Comparison of ENCODE assay signal across 28 cellular contexts in genomic region chr7:3025616-3026015, GRCh38.
"Had no signal": no experiment of that assay in that cellular context is flagged by ENCODE, and none has a peak within 500 bp of the region (broad histone marks: within the 10 kb centered on the region; RNA-seq: fewer than 3 reads in every experiment).

No MANE protein-coding gene starts in this region.

- H3K4me1 ChIP-seq: gastrocnemius medialis, psoas muscle, thyroid gland had no signal

- FAIRE-seq: kidney had no signal

- H3K27me3 ChIP-seq: sigmoid colon, thyroid gland, vagina had no signal

- H3K36me3 ChIP-seq: gastrocnemius medialis, sigmoid colon, stomach, thyroid gland, vagina had no signal

- DNase-seq: effector CD4-positive, alpha-beta T cell; endodermal cell; foreskin fibroblast; gastrocnemius medialis; kidney; mesenchymal stem cell; mucosa of descending colon; naive B cell; nephron progenitor cell; nucleus accumbens; posterior cingulate gyrus; psoas muscle; right cardiac atrium; sigmoid colon; stimulated activated CD4-positive, alpha-beta T cell treated with anti-CD3 and anti-CD28 coated beads, Interleukin-2, amount 100 ng/mL, for 24 hours; stimulated activated CD4-positive, alpha-beta T cell treated with anti-CD3 and anti-CD28 coated beads, Interleukin-4, amount 100 ng/mL, for 24 hours; stimulated activated naive CD4-positive, alpha-beta T cell treated with Interleukin-2 at 50 U/mL for 16 hours; stomach; thyroid gland; trophoblast cell had no signal

- H3K4me3 Mint-ChIP-seq: endodermal cell; mesothelial cell of epicardium; naive B cell; nephron progenitor cell; stimulated activated effector memory CD8-positive, alpha-beta T cell treated with anti-CD3 and anti-CD28 coated beads, Interleukin-12 subunit alpha, Interleukin-12 subunit beta, amount 100 ng/mL, for 72 hours had no signal

- H3K27ac Mint-ChIP-seq: endodermal cell, mesothelial cell of epicardium, nephron progenitor cell had no signal

- ATAC-seq: esophagus mucosa; gastrocnemius medialis; left lobe of liver; mucosa of descending colon; psoas muscle; right cardiac atrium; stimulated activated effector memory CD8-positive, alpha-beta T cell treated with anti-CD3 and anti-CD28 coated beads, Interleukin-12 subunit alpha, Interleukin-12 subunit beta, amount 100 ng/mL, for 72 hours had no signal

- H3K4me3 ChIP-seq: dorsolateral prefrontal cortex, gastrocnemius medialis, lung, mucosa of descending colon, psoas muscle, sigmoid colon, stomach, thyroid gland, vagina had no signal

- H3K9me3 ChIP-seq: gastrocnemius medialis, thyroid gland had no signal

- H3K27me3 Mint-ChIP-seq: naive B cell had no signal

- H3K27ac ChIP-seq: dorsolateral prefrontal cortex, epithelial cell of prostate, gastrocnemius medialis, psoas muscle, sigmoid colon, stomach, thyroid gland, vagina had no signal
